13 cellular contexts compared by ENCODE assay signal in the genomic region with DNA sequence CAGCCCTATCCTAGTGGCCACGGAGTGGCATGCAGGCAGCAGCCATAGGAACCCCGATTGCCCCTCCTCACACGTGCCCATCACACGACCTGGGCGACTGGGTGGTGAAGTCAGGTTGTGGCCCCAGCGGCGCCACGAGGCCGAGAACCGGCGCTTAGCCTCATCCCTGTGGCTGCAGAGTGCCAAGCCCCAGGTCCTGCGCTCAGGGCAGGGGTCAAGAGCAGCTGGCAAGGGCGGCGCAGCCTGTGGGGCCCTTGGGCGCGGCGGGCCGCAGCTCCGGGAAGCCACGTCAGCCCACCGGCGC.
DNase-seq lines count a peak whose midpoint lies in the region; ATAC-seq lines count a peak whose summit lies in the region.
"Had no signal": no experiment of that assay in that cellular context is flagged by ENCODE, and none has a peak within 500 bp of the region (broad histone marks: within the 10 kb centered on the region; RNA-seq: fewer than 3 reads in every experiment).

No MANE protein-coding gene starts in this region.

- H3K36me3 ChIP-seq in iPS-20b (ENCODE audit: insufficient read depth, low read depth, low read length) (no peaks in the 10 kb centered on the region), subcutaneous abdominal adipose tissue (ENCODE audit: control insufficient read depth in 5 of 5, insufficient read depth in 5 of 5, low read length in 5 of 5) (no peaks in the 10 kb centered on the region)

- H3K36me3 Mint-ChIP-seq in activated T-cell treated with anti-CD3 and anti-CD28 coated beads, Interleukin-2, amount 50 U/mL, for 72 hours (ENCODE audit: insufficient read depth in 2 of 2), result peaks cover 1 to 10% of the 10 kb centered on the region in 2 donors
- peaks cover 13% of the 10 kb centered on the region for H3K36me3 Mint-ChIP-seq in activated T-cell treated with anti-CD3 and anti-CD28 coated beads, Interleukin-2, amount 50 U/mL, for 24 hours (ENCODE audit: low read depth)
- peaks cover 8% of the 10 kb centered on the region for H3K36me3 Mint-ChIP-seq in T-helper 17 cell (ENCODE audit: low read depth)

- H3K4me1 Mint-ChIP-seq in activated T-cell treated with anti-CD3 and anti-CD28 coated beads, Interleukin-2, amount 50 U/mL, for 72 hours (ENCODE audit: low read depth), result peaks cover 12% of the 10 kb centered on the region
- peaks cover 4% of the 10 kb centered on the region for H3K4me1 Mint-ChIP-seq in activated T-cell treated with anti-CD3 and anti-CD28 coated beads, Interleukin-2, amount 50 U/mL, for 24 hours (ENCODE audit: low read depth)
- no peaks in the 10 kb centered on the region for H3K4me1 Mint-ChIP-seq in T-helper 17 cell

- H3K4me1 ChIP-seq in iPS-20b (ENCODE audit: insufficient read depth, low read length) (no peaks in the 10 kb centered on the region), subcutaneous abdominal adipose tissue (ENCODE audit: control insufficient read depth in 5 of 5, insufficient read depth in 5 of 5, low read length in 5 of 5) (peaks cover 0 to 14% (median 13%) of the 10 kb centered on the region in 5 donors)

- H3K4me3 ChIP-seq in iPS-20b (ENCODE audit: low read length) (peak overlapping the region; percentile 62; the same call in 1 of the 2 replicates), subcutaneous abdominal adipose tissue (ENCODE audit: low read depth in 1 of 5, low read length in 5 of 5) (peak overlapping the region in 3 of 5 donors; percentile 45 to 59 (median 50))

- peaks cover 39% of the 10 kb centered on the region for H3K27me3 ChIP-seq in iPS-20b (ENCODE audit: insufficient read depth, low read length)
- H3K27me3 ChIP-seq in subcutaneous abdominal adipose tissue (ENCODE audit: control insufficient read depth in 5 of 5, insufficient read depth in 4 of 5, low read length in 5 of 5), result peaks cover 14 to 23% (median 17%) of the 10 kb centered on the region in 5 donors

- H3K9ac ChIP-seq in iPS-20b (ENCODE audit: low read depth, low read length) (no peak overlapping the region), subcutaneous abdominal adipose tissue (ENCODE audit: low read length in 5 of 5) (no peak overlapping the region)

- H3K27ac ChIP-seq in iPS-20b (ENCODE audit: low read length) (no peak overlapping the region), subcutaneous abdominal adipose tissue (ENCODE audit: low read depth, low read length) (no peak overlapping the region)
- H3K27ac ChIP-seq: HL-60 had no signal

- no peak for ATAC-seq in activated T-cell treated with anti-CD3 and anti-CD28 coated beads, Interleukin-2, amount 50 U/mL, for 72 hours (replicated peaks in 1 of 2)
- ATAC-seq in T-helper 17 cell, result no peak

- H3K4me3 Mint-ChIP-seq in activated T-cell treated with anti-CD3 and anti-CD28 coated beads, Interleukin-2, amount 50 U/mL, for 72 hours, result peak overlapping the region; percentile 58 to 87
- no peak overlapping the region for H3K4me3 Mint-ChIP-seq in activated T-cell treated with anti-CD3 and anti-CD28 coated beads, Interleukin-2, amount 50 U/mL, for 24 hours
- peak overlapping the region; percentile 19 for H3K4me3 Mint-ChIP-seq in T-helper 17 cell
- H3K4me3 Mint-ChIP-seq: activated naive CD8-positive, alpha-beta T cell treated with anti-CD3 and anti-CD28 coated beads, Interleukin-2, amount 50 U/mL, for 24 hours had no signal

- H3K27ac Mint-ChIP-seq in activated T-cell treated with anti-CD3 and anti-CD28 coated beads, Interleukin-2, amount 50 U/mL, for 72 hours, result no peak overlapping the region
- H3K27ac Mint-ChIP-seq in activated T-cell treated with anti-CD3 and anti-CD28 coated beads, Interleukin-2, amount 50 U/mL, for 24 hours, result no peak overlapping the region
- no peak overlapping the region for H3K27ac Mint-ChIP-seq in T-helper 17 cell
- H3K27ac Mint-ChIP-seq: activated naive CD8-positive, alpha-beta T cell treated with anti-CD3 and anti-CD28 coated beads, Interleukin-2, amount 50 U/mL, for 24 hours; progenitor cell of endocrine pancreas had no signal

- H3K27me3 Mint-ChIP-seq in activated T-cell treated with anti-CD3 and anti-CD28 coated beads, Interleukin-2, amount 50 U/mL, for 72 hours (ENCODE audit: low read depth), result peaks cover 17% of the 10 kb centered on the region
- peaks cover 30% of the 10 kb centered on the region for H3K27me3 Mint-ChIP-seq in activated T-cell treated with anti-CD3 and anti-CD28 coated beads, Interleukin-2, amount 50 U/mL, for 24 hours
- H3K27me3 Mint-ChIP-seq in T-helper 17 cell, result peaks cover 33% of the 10 kb centered on the region

- H3K9me3 Mint-ChIP-seq in activated T-cell treated with anti-CD3 and anti-CD28 coated beads, Interleukin-2, amount 50 U/mL, for 72 hours, result peaks cover 2 to 6% of the 10 kb centered on the region in 2 donors
- peaks cover 5% of the 10 kb centered on the region for H3K9me3 Mint-ChIP-seq in activated T-cell treated with anti-CD3 and anti-CD28 coated beads, Interleukin-2, amount 50 U/mL, for 24 hours

- H3K9me3 ChIP-seq in T-helper 17 cell (ENCODE audit: control insufficient read depth, low read length, poor library complexity, severe bottlenecking) (no peaks in the 10 kb centered on the region), iPS-20b (ENCODE audit: insufficient read depth, low read depth, low read length) (no peaks in the 10 kb centered on the region), subcutaneous abdominal adipose tissue (ENCODE audit: control insufficient read depth in 5 of 5, low read length in 5 of 5) (peaks cover 0 to 5% (median 0%) of the 10 kb centered on the region in 5 donors)

- DNase-seq in activated T-cell treated with anti-CD3 and anti-CD28 coated beads, Interleukin-2, amount 50 U/mL, for 72 hours, result no peak
- DNase-seq in activated T-cell treated with anti-CD3 and anti-CD28 coated beads, Interleukin-2, amount 50 U/mL, for 24 hours, result no peak
- DNase-seq in T-helper 17 cell (no peak), dermis blood vessel endothelial cell (no peak), cortex of kidney (lab: John Stamatoyannopoulos, UW) (no peak), AG20443 (ENCODE audit: low spot score) (no peak)
- DNase-seq: activated CD8-positive, alpha-beta memory T cell treated with anti-CD3 and anti-CD28 coated beads, Interleukin-2, amount 50 U/mL, for 4 hours; NCI-H446 treated with DMSO at 0.1 percent for 48 hours had no signal
